Comparison of ENCODE assay signal across 22 cellular contexts in the genomic region with DNA sequence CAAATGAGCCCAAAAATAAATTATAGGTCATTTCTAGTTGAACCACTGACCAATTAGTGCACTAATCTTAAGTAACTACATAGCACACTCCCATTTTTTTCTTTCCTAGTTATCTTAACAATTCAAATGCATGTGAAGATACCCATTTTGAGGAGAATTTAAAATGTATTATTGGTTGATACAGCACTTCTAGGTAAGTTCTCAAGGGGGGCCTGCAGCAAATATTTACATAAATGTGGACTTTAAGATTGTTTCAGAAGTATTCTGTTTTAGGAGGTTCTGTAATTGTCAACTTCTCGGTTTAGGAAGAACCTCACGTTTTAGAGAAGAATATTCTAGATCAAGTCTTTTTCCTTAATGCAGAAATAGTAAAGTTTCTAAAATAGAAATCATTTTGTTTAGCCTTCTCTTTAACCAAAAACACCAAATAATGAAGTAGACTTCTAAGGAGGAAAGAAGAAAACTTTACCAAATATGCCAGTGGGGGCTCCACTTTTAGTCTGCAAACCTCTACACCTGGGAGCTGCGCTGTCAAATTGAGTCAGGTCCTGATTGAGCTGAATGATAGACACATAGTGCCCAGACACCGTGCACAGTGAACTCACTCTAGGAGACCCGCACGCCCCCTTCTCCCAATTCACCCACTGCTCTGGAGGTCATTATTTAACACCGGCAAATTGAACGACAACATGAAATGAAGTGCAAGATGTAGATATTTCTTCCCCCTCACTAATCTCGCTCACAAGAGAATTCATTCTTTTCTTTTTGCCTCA.
"Had no signal": no experiment of that assay in that cellular context is flagged by ENCODE, and none has a peak within 500 bp of the region (broad histone marks: within the 10 kb centered on the region; RNA-seq: fewer than 3 reads in every experiment).

No MANE protein-coding gene starts in this region.

- H3K4me1 Mint-ChIP-seq: brain had no signal

- DNase-seq: activated CD4-positive, alpha-beta memory T cell treated with anti-CD3 and anti-CD28 coated beads, Interleukin-2, amount 10 ng/mL, durations not matched to agents 7 days and 5 days; activated CD4-positive, alpha-beta T cell treated with anti-CD3 and anti-CD28 coated beads, Interleukin-2, amount 10 ng/mL, durations not matched to agents 7 days and 5 days; activated CD4-positive, CD25-positive, alpha-beta regulatory T cell; activated effector memory CD4-positive, alpha-beta T cell treated with Interleukin-2 at 50 U/mL for 16 hours; activated naive CD4-positive, alpha-beta T cell; activated T-cell treated with anti-CD3 and anti-CD28 coated beads for 4 hours; amygdala; Karpas-422; NCI-H1105 treated with DMSO at 0.1 percent for 48 hours; NCI-H1436 treated with DMSO at 0.1 percent for 48 hours; NCI-H2029; NCI-H2107; NCI-H2171 treated with DMSO at 0.1 percent for 48 hours; NCI-H226; NCI-H526; NCI-H82; SIG-M5; T-helper 2 cell; T1000 had no signal

- H3K27ac Mint-ChIP-seq: activated CD4-positive, alpha-beta memory T cell treated with anti-CD3 and anti-CD28 coated beads, Interleukin-2, amount 10 ng/mL, durations not matched to agents 7 days and 5 days; activated CD4-positive, alpha-beta T cell treated with anti-CD3 and anti-CD28 coated beads, Interleukin-2, amount 10 ng/mL, durations not matched to agents 7 days and 5 days; activated naive CD8-positive, alpha-beta T cell; brain had no signal

- H3K9me3 Mint-ChIP-seq: activated CD4-positive, alpha-beta T cell treated with anti-CD3 and anti-CD28 coated beads, Interleukin-2, amount 10 ng/mL, durations not matched to agents 7 days and 5 days; brain; central memory CD8-positive, alpha-beta T cell had no signal

- H3K36me3 Mint-ChIP-seq: activated naive CD8-positive, alpha-beta T cell; brain had no signal

- H3K27me3 Mint-ChIP-seq: activated CD4-positive, alpha-beta memory T cell treated with anti-CD3 and anti-CD28 coated beads, Interleukin-2, amount 10 ng/mL, durations not matched to agents 7 days and 5 days; activated CD4-positive, alpha-beta T cell treated with anti-CD3 and anti-CD28 coated beads, Interleukin-2, amount 10 ng/mL, durations not matched to agents 7 days and 5 days; activated naive CD8-positive, alpha-beta T cell; central memory CD8-positive, alpha-beta T cell had no signal

- H3K4me3 Mint-ChIP-seq: activated CD4-positive, alpha-beta memory T cell treated with anti-CD3 and anti-CD28 coated beads, Interleukin-2, amount 10 ng/mL, durations not matched to agents 7 days and 5 days; activated CD4-positive, alpha-beta T cell treated with anti-CD3 and anti-CD28 coated beads, Interleukin-2, amount 10 ng/mL, durations not matched to agents 7 days and 5 days; activated naive CD8-positive, alpha-beta T cell; brain; central memory CD8-positive, alpha-beta T cell had no signal
